9 cellular contexts compared by ENCODE assay signal in genomic region chr6:33191383-33192104, GRCh38. TPM values are rescaled to one million over a fixed set of nuclear protein-coding genes. Genes with fewer than 3 reads are reported as not detected.
A peak's percentile ranks its signal among the peaks of the same experiment; 100 is the strongest.
DNase-seq lines count a peak whose midpoint lies in the region; ATAC-seq and TF ChIP-seq lines count a peak whose summit lies in the region.
"Had no signal": no experiment of that assay in that cellular context is flagged by ENCODE, and none has a peak within 500 bp of the region (broad histone marks: within the 10 kb centered on the region; RNA-seq: fewer than 3 reads in every experiment).

No MANE protein-coding gene starts in this region.

- no peak overlapping the region for H2AK5ac ChIP-seq in mesendoderm (ENCODE audit: low read length)

- H3K79me2 ChIP-seq in mesendoderm (ENCODE audit: control insufficient read depth, insufficient read depth, low read length): no peaks in the 10 kb centered on the region

- no peaks in the 10 kb centered on the region for H3K79me1 ChIP-seq in mesendoderm (ENCODE audit: low read length)

- H2BK15ac ChIP-seq in mesendoderm (replicated peaks; ENCODE audit: low read depth): no peak overlapping the region

- H3K4me1 ChIP-seq in mesendoderm (ENCODE audit: control insufficient read depth, low read depth, low read length): peaks cover 3% of the 10 kb centered on the region

- no peak overlapping the region for H3K27ac ChIP-seq in mesendoderm (ENCODE audit: low read depth, low read length)

- H3K4ac ChIP-seq in mesendoderm (ENCODE audit: low read depth, low read length): no peak overlapping the region

- H4K5ac ChIP-seq in mesendoderm (ENCODE audit: low read length): no peak overlapping the region

- no peak overlapping the region for H3K18ac ChIP-seq in mesendoderm (ENCODE audit: low read length)

- peaks cover 2% of the 10 kb centered on the region for H3K36me3 ChIP-seq in mesendoderm (ENCODE audit: control insufficient read depth, insufficient read depth, low read length)

- no CpG with 5 or more reads among the region's 8 CpGs for WGBS in mesendoderm (ENCODE audit: extremely low coverage, insufficient coverage, low lambda C conversion rate)

- no peak overlapping the region for H3K4me3 ChIP-seq in mesendoderm (ENCODE audit: low read length)

- H3K56ac ChIP-seq in mesendoderm (ENCODE audit: low read length): peak overlapping the region; percentile 75

- H3K27me3 ChIP-seq in mesendoderm (ENCODE audit: insufficient read depth, low read length, poor library complexity): no peaks in the 10 kb centered on the region

- H2BK120ac ChIP-seq in mesendoderm (ENCODE audit: low read depth, low read length): no peak overlapping the region

- peak; percentile 50 for ATAC-seq in SK-N-SH treated with all-trans-retinoic acid at 6 μM for 48 hours
- ATAC-seq in GM21390 (IDR thresholded peaks at IDR 0.05; ENCODE audit: unreplicated experiment): no peak
- ATAC-seq: activated naive CD8-positive, alpha-beta T cell treated with anti-CD3 and anti-CD28 coated beads, Interleukin-2, amount 50 U/mL, for 24 hours had no signal

- H3K9ac ChIP-seq in mesendoderm (ENCODE audit: low read length): peak overlapping the region; percentile 50

- DNase-seq in COLO668 (lab: John Stamatoyannopoulos, UW; ENCODE audit: unreplicated experiment) (peak; percentile 2), mesendoderm (no peak), dermis blood vessel endothelial cell (no peak), kidney glomerular epithelial cell (lab: John Stamatoyannopoulos, UW) (no peak)
- DNase-seq: activated naive CD8-positive, alpha-beta T cell treated with anti-CD3 and anti-CD28 coated beads, Interleukin-2, amount 50 U/mL, for 24 hours; KG1; NCI-H2107 had no signal

- no peak overlapping the region for H3K4me2 ChIP-seq in mesendoderm (ENCODE audit: low read length)

- H3K23ac ChIP-seq in mesendoderm (ENCODE audit: low read length): no peak overlapping the region

- no peak overlapping the region for H2BK5ac ChIP-seq in mesendoderm (ENCODE audit: low read length)

- no peak overlapping the region for H4K8ac ChIP-seq in mesendoderm (ENCODE audit: low read depth, low read length)

TF ChIP-seq in SK-N-SH treated with all-trans-retinoic acid at 6 μM for 48 hours, 23 proteins besides CTCF, POLR2A, EP300 and RAD21:
- TF ChIP-seq PPARA (CRISPR knock-in tag; IDR thresholded peaks at IDR 0.05; ENCODE audit: borderline replicate concordance): no peak
TF ChIP-seq in SK-N-SH treated with all-trans-retinoic acid at 6 μM for 48 hours: peak in this region for 0.

RNA-seq across cellular contexts. Expression of gene COL11A2, which starts 0.7 kb away (rescaled TPM):
- polyA plus RNA-seq in mesendoderm (2013, experiment 1 of 2): 0.52 TPM
- polyA plus RNA-seq in mesendoderm (2013, experiment 2 of 2): 0.57 TPM
- total RNA-seq in dermis blood vessel endothelial cell: 0.28 and 0.34 TPM in 2 replicates

RNA-seq across cellular contexts. Expression of gene RXRB, which starts 8.9 kb away (rescaled TPM):
- 7.3 TPM for polyA plus RNA-seq in mesendoderm (2013, experiment 1 of 2)
- polyA plus RNA-seq in mesendoderm (2013, experiment 2 of 2): 6.7 TPM
- 26.6 and 27.9 TPM in 2 replicates for total RNA-seq in dermis blood vessel endothelial cell

RNA-seq across cellular contexts. Expression of gene SLC39A7, which starts 9.1 kb away (rescaled TPM):
- 44.7 TPM for polyA plus RNA-seq in mesendoderm (2013, experiment 1 of 2)
- 43.5 TPM for polyA plus RNA-seq in mesendoderm (2013, experiment 2 of 2)
- total RNA-seq in dermis blood vessel endothelial cell: 93.6 and 99.4 TPM in 2 replicates

RNA-seq across cellular contexts. Expression of gene HSD17B8, which starts 12.9 kb away (rescaled TPM):
- 2.1 TPM for polyA plus RNA-seq in mesendoderm (2013, experiment 1 of 2)
- polyA plus RNA-seq in mesendoderm (2013, experiment 2 of 2): 2.1 TPM
- total RNA-seq in dermis blood vessel endothelial cell: 8.7 and 9.7 TPM in 2 replicates

RNA-seq across cellular contexts. Expression of gene RING1, which starts 16.8 kb away (rescaled TPM):
- polyA plus RNA-seq in mesendoderm (2013, experiment 1 of 2): 25.9 TPM
- 25.7 TPM for polyA plus RNA-seq in mesendoderm (2013, experiment 2 of 2)
- total RNA-seq in dermis blood vessel endothelial cell: 22.6 and 29.0 TPM in 2 replicates
